1 cellular context compared by ENCODE assay signal in genomic region chr7:139687980-139688632, GRCh38.
TF ChIP-seq lines count a peak whose summit lies in the region.

No MANE protein-coding gene starts in this region.

TF ChIP-seq in K562, 482 proteins besides CTCF, POLR2A, EP300 and RAD21 (continued from another document and continues in another):
- TF ChIP-seq ASH1L (IDR thresholded peaks at IDR 0.05; ENCODE audit: borderline replicate concordance, low read depth, partially characterized antibody): no peak
- no peak for TF ChIP-seq KHSRP (IDR thresholded peaks at IDR 0.05)
- no peak for TF ChIP-seq ZKSCAN1 (IDR thresholded peaks at IDR 0.05; ENCODE audit: low read depth, low read length)
- TF ChIP-seq, protein P1, sequence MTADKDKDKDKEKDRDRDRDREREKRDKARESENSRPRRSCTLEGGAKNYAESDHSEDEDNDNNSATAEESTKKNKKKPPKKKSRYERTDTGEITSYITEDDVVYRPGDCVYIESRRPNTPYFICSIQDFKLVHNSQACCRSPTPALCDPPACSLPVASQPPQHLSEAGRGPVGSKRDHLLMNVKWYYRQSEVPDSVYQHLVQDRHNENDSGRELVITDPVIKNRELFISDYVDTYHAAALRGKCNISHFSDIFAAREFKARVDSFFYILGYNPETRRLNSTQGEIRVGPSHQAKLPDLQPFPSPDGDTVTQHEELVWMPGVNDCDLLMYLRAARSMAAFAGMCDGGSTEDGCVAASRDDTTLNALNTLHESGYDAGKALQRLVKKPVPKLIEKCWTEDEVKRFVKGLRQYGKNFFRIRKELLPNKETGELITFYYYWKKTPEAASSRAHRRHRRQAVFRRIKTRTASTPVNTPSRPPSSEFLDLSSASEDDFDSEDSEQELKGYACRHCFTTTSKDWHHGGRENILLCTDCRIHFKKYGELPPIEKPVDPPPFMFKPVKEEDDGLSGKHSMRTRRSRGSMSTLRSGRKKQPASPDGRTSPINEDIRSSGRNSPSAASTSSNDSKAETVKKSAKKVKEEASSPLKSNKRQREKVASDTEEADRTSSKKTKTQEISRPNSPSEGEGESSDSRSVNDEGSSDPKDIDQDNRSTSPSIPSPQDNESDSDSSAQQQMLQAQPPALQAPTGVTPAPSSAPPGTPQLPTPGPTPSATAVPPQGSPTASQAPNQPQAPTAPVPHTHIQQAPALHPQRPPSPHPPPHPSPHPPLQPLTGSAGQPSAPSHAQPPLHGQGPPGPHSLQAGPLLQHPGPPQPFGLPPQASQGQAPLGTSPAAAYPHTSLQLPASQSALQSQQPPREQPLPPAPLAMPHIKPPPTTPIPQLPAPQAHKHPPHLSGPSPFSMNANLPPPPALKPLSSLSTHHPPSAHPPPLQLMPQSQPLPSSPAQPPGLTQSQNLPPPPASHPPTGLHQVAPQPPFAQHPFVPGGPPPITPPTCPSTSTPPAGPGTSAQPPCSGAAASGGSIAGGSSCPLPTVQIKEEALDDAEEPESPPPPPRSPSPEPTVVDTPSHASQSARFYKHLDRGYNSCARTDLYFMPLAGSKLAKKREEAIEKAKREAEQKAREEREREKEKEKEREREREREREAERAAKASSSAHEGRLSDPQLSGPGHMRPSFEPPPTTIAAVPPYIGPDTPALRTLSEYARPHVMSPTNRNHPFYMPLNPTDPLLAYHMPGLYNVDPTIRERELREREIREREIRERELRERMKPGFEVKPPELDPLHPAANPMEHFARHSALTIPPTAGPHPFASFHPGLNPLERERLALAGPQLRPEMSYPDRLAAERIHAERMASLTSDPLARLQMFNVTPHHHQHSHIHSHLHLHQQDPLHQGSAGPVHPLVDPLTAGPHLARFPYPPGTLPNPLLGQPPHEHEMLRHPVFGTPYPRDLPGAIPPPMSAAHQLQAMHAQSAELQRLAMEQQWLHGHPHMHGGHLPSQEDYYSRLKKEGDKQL (CRISPR knock-in tag; IDR thresholded peaks at IDR 0.05; ENCODE audit: borderline replicate concordance): no peak
- 0 out of 2 replicates have a peak, but pooled peaks have one; percentile 55 for TF ChIP-seq CBFB (CRISPR knock-in tag; IDR thresholded peaks at IDR 0.05)
- no peak for TF ChIP-seq TEAD4 (IDR thresholded peaks at IDR 0.05; ENCODE audit: low read length)
- no peak for TF ChIP-seq TEAD4 (CRISPR knock-in tag; IDR thresholded peaks at IDR 0.05; ENCODE audit: borderline replicate concordance)
- TF ChIP-seq ZNF586 (CRISPR knock-in tag; conservative IDR thresholded peaks at IDR 0.05): no peak
- 0 out of 2 replicates have a peak, but pooled peaks have one; percentile 25 for TF ChIP-seq KLF6 (CRISPR knock-in tag; IDR thresholded peaks at IDR 0.05; ENCODE audit: borderline replicate concordance)
- TF ChIP-seq ZNF644 (tag; IDR thresholded peaks at IDR 0.05; ENCODE audit: low read depth): no peak
- TF ChIP-seq TCF7L2 (IDR thresholded peaks at IDR 0.05; ENCODE audit: low read depth, low read length): no peak
- no peak for TF ChIP-seq ARID3A (IDR thresholded peaks at IDR 0.05; ENCODE audit: borderline replicate concordance, low read depth, low read length)
- TF ChIP-seq XRCC4 (IDR thresholded peaks at IDR 0.05; ENCODE audit: extremely low read depth, insufficient read depth, insufficient read length): no peak
- peak; percentile 27 for TF ChIP-seq BRD9 (IDR thresholded peaks at IDR 0.05; ENCODE audit: low read depth, partially characterized antibody)
- 0 out of 2 replicates have a peak, but pooled peaks have one; percentile 56 for TF ChIP-seq HDAC2 (IDR thresholded peaks at IDR 0.05)
- TF ChIP-seq ATF2 (CRISPR knock-in tag; IDR thresholded peaks at IDR 0.05): no peak
- no peak for TF ChIP-seq ZBTB11 (CRISPR knock-in tag; IDR thresholded peaks at IDR 0.05)
- no peak for TF ChIP-seq RBFOX2 (IDR thresholded peaks at IDR 0.05; ENCODE audit: low read depth, low read length)
- TF ChIP-seq, protein P2, sequence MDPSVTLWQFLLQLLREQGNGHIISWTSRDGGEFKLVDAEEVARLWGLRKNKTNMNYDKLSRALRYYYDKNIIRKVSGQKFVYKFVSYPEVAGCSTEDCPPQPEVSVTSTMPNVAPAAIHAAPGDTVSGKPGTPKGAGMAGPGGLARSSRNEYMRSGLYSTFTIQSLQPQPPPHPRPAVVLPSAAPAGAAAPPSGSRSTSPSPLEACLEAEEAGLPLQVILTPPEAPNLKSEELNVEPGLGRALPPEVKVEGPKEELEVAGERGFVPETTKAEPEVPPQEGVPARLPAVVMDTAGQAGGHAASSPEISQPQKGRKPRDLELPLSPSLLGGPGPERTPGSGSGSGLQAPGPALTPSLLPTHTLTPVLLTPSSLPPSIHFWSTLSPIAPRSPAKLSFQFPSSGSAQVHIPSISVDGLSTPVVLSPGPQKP (CRISPR knock-in tag; IDR thresholded peaks at IDR 0.05): no peak
- peak; percentile 78 for TF ChIP-seq L3MBTL2 (IDR thresholded peaks at IDR 0.05)
- TF ChIP-seq, protein P3, sequence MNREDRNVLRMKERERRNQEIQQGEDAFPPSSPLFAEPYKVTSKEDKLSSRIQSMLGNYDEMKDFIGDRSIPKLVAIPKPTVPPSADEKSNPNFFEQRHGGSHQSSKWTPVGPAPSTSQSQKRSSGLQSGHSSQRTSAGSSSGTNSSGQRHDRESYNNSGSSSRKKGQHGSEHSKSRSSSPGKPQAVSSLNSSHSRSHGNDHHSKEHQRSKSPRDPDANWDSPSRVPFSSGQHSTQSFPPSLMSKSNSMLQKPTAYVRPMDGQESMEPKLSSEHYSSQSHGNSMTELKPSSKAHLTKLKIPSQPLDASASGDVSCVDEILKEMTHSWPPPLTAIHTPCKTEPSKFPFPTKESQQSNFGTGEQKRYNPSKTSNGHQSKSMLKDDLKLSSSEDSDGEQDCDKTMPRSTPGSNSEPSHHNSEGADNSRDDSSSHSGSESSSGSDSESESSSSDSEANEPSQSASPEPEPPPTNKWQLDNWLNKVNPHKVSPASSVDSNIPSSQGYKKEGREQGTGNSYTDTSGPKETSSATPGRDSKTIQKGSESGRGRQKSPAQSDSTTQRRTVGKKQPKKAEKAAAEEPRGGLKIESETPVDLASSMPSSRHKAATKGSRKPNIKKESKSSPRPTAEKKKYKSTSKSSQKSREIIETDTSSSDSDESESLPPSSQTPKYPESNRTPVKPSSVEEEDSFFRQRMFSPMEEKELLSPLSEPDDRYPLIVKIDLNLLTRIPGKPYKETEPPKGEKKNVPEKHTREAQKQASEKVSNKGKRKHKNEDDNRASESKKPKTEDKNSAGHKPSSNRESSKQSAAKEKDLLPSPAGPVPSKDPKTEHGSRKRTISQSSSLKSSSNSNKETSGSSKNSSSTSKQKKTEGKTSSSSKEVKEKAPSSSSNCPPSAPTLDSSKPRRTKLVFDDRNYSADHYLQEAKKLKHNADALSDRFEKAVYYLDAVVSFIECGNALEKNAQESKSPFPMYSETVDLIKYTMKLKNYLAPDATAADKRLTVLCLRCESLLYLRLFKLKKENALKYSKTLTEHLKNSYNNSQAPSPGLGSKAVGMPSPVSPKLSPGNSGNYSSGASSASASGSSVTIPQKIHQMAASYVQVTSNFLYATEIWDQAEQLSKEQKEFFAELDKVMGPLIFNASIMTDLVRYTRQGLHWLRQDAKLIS (CRISPR knock-in tag; IDR thresholded peaks at IDR 0.05): no peak
- TF ChIP-seq ZNF766 (CRISPR knock-in tag; conservative IDR thresholded peaks at IDR 0.05): 0 out of 2 replicates have a peak, but pooled peaks have one; percentile 75
- no peak for TF ChIP-seq ZBTB33 (CRISPR knock-in tag; IDR thresholded peaks at IDR 0.05)
- TF ChIP-seq ZNF395 (CRISPR knock-in tag; IDR thresholded peaks at IDR 0.05): no peak
- no peak for TF ChIP-seq CCNT2 (IDR thresholded peaks at IDR 0.05; ENCODE audit: borderline replicate concordance, extremely low read depth, insufficient read length, low read depth, low read length)
- no peak for TF ChIP-seq NR0B1 (IDR thresholded peaks at IDR 0.05; ENCODE audit: partially characterized antibody)
- no peak for TF ChIP-seq ZBTB49 (CRISPR knock-in tag; IDR thresholded peaks at IDR 0.05; ENCODE audit: borderline replicate concordance)
